In the genomic region with DNA sequence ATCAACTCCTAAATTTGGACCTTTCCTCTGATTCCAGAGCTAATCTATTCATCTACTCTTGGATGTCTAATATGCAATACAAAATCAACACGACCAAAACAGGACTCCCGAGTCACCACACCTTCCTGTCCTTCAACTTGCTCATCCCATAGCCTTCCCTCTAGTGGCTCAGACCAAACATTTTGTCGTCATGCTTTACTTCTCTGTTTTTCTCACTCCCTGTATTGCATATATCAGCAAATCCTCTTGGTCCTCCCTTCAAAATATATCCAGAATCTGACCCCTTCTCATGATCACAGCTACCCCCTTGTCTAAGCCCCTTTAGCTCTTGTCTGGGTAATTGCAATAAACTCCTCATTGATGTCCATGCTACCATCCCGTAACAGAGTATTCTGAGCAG, we compare ENCODE assay signal across 25 cellular contexts.
"Had no signal": no experiment of that assay in that cellular context is flagged by ENCODE, and none has a peak within 500 bp of the region (broad histone marks: within the 10 kb centered on the region; RNA-seq: fewer than 3 reads in every experiment).

No MANE protein-coding gene starts in this region.

- H3K27ac Mint-ChIP-seq: activated CD4-positive, alpha-beta memory T cell treated with anti-CD3 and anti-CD28 coated beads, Interleukin-2, amount 10 ng/mL, durations not matched to agents 7 days and 5 days; activated CD4-positive, alpha-beta T cell treated with anti-CD3 and anti-CD28 coated beads, Interleukin-2, amount 10 ng/mL, durations not matched to agents 7 days and 5 days; activated naive CD4-positive, alpha-beta T cell treated with anti-CD3 and anti-CD28 coated beads, Interleukin-2, amount 50 U/mL, for 24 hours; activated naive CD8-positive, alpha-beta T cell treated with anti-CD3 and anti-CD28 coated beads, Interleukin-2, amount 50 U/mL, for 24 hours; activated T-helper 17 cell treated with anti-CD3 and anti-CD28 coated beads, Interleukin-2, amount 50 U/mL, for 72 hours; naive thymus-derived CD4-positive, alpha-beta T cell had no signal

- H3K4me2 ChIP-seq: smooth muscle cell had no signal

- H3K4me3 ChIP-seq: esophagus muscularis mucosa, heart left ventricle, pancreas, prostate gland, smooth muscle cell, suprapubic skin, tibial artery, upper lobe of right lung had no signal

- H3K36me3 Mint-ChIP-seq: activated naive CD4-positive, alpha-beta T cell treated with anti-CD3 and anti-CD28 coated beads, Interleukin-2, amount 50 U/mL, for 24 hours; naive thymus-derived CD4-positive, alpha-beta T cell had no signal

- H3K27ac ChIP-seq: esophagus muscularis mucosa, foreskin keratinocyte, heart left ventricle, pancreas, prostate gland, suprapubic skin, tibial artery, upper lobe of right lung had no signal

- H3K36me3 ChIP-seq: esophagus muscularis mucosa, heart left ventricle, pancreas, prostate gland, suprapubic skin, tibial artery, upper lobe of right lung had no signal

- ATAC-seq: activated naive CD8-positive, alpha-beta T cell treated with anti-CD3 and anti-CD28 coated beads, Interleukin-2, amount 50 U/mL, for 24 hours; activated T-cell treated with anti-CD3 and anti-CD28 coated beads, Interleukin-2, amount 50 U/mL, for 4 hours; activated T-helper 17 cell treated with anti-CD3 and anti-CD28 coated beads, Interleukin-2, amount 50 U/mL, for 72 hours; foreskin keratinocyte; heart left ventricle; naive thymus-derived CD4-positive, alpha-beta T cell; pancreas; upper lobe of right lung had no signal

- H3K4me1 Mint-ChIP-seq: activated CD4-positive, alpha-beta memory T cell treated with anti-CD3 and anti-CD28 coated beads, Interleukin-2, amount 10 ng/mL, durations not matched to agents 7 days and 5 days; activated CD4-positive, alpha-beta T cell treated with anti-CD3 and anti-CD28 coated beads, Interleukin-2, amount 10 ng/mL, durations not matched to agents 7 days and 5 days; activated naive CD4-positive, alpha-beta T cell treated with anti-CD3 and anti-CD28 coated beads, Interleukin-2, amount 50 U/mL, for 24 hours; activated naive CD8-positive, alpha-beta T cell treated with anti-CD3 and anti-CD28 coated beads, Interleukin-2, amount 50 U/mL, for 24 hours; activated T-helper 17 cell treated with anti-CD3 and anti-CD28 coated beads, Interleukin-2, amount 50 U/mL, for 72 hours; naive thymus-derived CD4-positive, alpha-beta T cell had no signal

- H3K27me3 ChIP-seq: esophagus muscularis mucosa, foreskin keratinocyte, pancreas, suprapubic skin, tibial artery, upper lobe of right lung had no signal

- H3K4me3 Mint-ChIP-seq: activated CD4-positive, alpha-beta memory T cell treated with anti-CD3 and anti-CD28 coated beads, Interleukin-2, amount 10 ng/mL, durations not matched to agents 7 days and 5 days; activated CD4-positive, alpha-beta T cell treated with anti-CD3 and anti-CD28 coated beads, Interleukin-2, amount 10 ng/mL, durations not matched to agents 7 days and 5 days; activated naive CD4-positive, alpha-beta T cell treated with anti-CD3 and anti-CD28 coated beads, Interleukin-2, amount 50 U/mL, for 24 hours; activated naive CD8-positive, alpha-beta T cell treated with anti-CD3 and anti-CD28 coated beads, Interleukin-2, amount 50 U/mL, for 24 hours; activated T-cell treated with anti-CD3 and anti-CD28 coated beads, Interleukin-2, amount 50 U/mL, for 4 hours; activated T-helper 17 cell treated with anti-CD3 and anti-CD28 coated beads, Interleukin-2, amount 50 U/mL, for 72 hours; naive thymus-derived CD4-positive, alpha-beta T cell had no signal

- H3K9me3 Mint-ChIP-seq: activated CD4-positive, alpha-beta memory T cell treated with anti-CD3 and anti-CD28 coated beads, Interleukin-2, amount 10 ng/mL, durations not matched to agents 7 days and 5 days; activated CD4-positive, alpha-beta T cell treated with anti-CD3 and anti-CD28 coated beads, Interleukin-2, amount 10 ng/mL, durations not matched to agents 7 days and 5 days; activated naive CD4-positive, alpha-beta T cell treated with anti-CD3 and anti-CD28 coated beads, Interleukin-2, amount 50 U/mL, for 24 hours; activated naive CD8-positive, alpha-beta T cell treated with anti-CD3 and anti-CD28 coated beads, Interleukin-2, amount 50 U/mL, for 24 hours; activated T-cell treated with anti-CD3 and anti-CD28 coated beads, Interleukin-2, amount 50 U/mL, for 4 hours; activated T-helper 17 cell treated with anti-CD3 and anti-CD28 coated beads, Interleukin-2, amount 50 U/mL, for 72 hours; naive thymus-derived CD4-positive, alpha-beta T cell had no signal

- DNase-seq: activated CD4-positive, alpha-beta memory T cell treated with anti-CD3 and anti-CD28 coated beads, Interleukin-2, amount 10 ng/mL, durations not matched to agents 7 days and 5 days; activated CD4-positive, alpha-beta T cell treated with anti-CD3 and anti-CD28 coated beads, Interleukin-2, amount 10 ng/mL, durations not matched to agents 7 days and 5 days; activated CD4-positive, CD25-positive, alpha-beta regulatory T cell treated with anti-CD3 and anti-CD28 coated beads, Interleukin-2, amount 50 U/mL, for 72 hours; activated gamma-delta T cell treated with Interleukin-2 at 50 U/mL for 16 hours; activated naive CD8-positive, alpha-beta T cell treated with anti-CD3 and anti-CD28 coated beads, Interleukin-2, amount 50 U/mL, for 24 hours; activated T-cell treated with anti-CD3 and anti-CD28 coated beads, Interleukin-2, amount 50 U/mL, for 4 hours; amygdala; central memory CD4-positive, alpha-beta T cell; foreskin keratinocyte; heart left ventricle; midbrain; naive thymus-derived CD4-positive, alpha-beta T cell; pancreas; retina; stimulated activated CD4-positive, alpha-beta T cell treated with anti-CD3 and anti-CD28 coated beads, Interleukin-1b, Interleukin-23, amount 100 ng/mL, for 48 hours; stimulated activated naive CD4-positive, alpha-beta T cell; T-helper 9 cell; tibial artery; upper lobe of right lung had no signal

- H3K4me1 ChIP-seq: heart left ventricle, pancreas, prostate gland, suprapubic skin, tibial artery, upper lobe of right lung had no signal
